ENCODE assay signal across 8 cellular contexts in the genomic region with DNA sequence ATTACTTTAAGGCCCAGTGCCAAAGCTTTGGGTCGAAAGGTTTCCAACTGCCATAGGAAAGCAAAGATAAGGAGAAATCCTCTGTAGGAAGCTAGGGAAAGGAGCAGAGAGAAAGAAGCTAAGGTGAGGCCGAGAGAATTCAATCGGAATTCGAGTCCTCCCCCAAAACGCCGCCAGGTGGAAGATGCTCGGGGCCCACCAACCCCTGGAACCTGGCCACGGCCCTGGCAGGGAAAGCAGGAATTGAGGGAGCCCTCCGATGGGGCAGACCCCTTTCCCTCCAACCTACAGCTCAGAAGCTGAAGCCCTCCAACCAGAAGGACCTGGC. TPM values are rescaled to one million over a fixed set of nuclear protein-coding genes. Genes with fewer than 3 reads are reported as not detected.
A peak's percentile ranks its signal among the peaks of the same experiment; 100 is the strongest.
DNase-seq lines count a peak whose midpoint lies in the region; ATAC-seq and TF ChIP-seq lines count a peak whose summit lies in the region.

No MANE protein-coding gene starts in this region.

- TF ChIP-seq CTCF in VCaP (conservative IDR thresholded peaks at IDR 0.05) (no peak), fibroblast of lung (conservative IDR thresholded peaks at IDR 0.05 in 1 of 2, IDR thresholded peaks at IDR 0.05 in 1 of 2; ENCODE audit: low read depth in 1 of 2, low read length in 2 of 2) (no peak)

- H2AFZ ChIP-seq in ACC112 (ENCODE audit: low read length, unreplicated experiment) (peak overlapping the region; percentile 34), fibroblast of lung (ENCODE audit: low read length) (no peak overlapping the region)

- H4K20me1 ChIP-seq in fibroblast of lung (ENCODE audit: control insufficient read depth, extremely low read depth, insufficient read depth, low read length): no peaks in the 10 kb centered on the region

- peaks cover 5% of the 10 kb centered on the region; the same call in 1 of the 2 replicates for H3K36me3 ChIP-seq in ACC112 (ENCODE audit: insufficient read depth, low read length)
- H3K36me3 ChIP-seq in fibroblast of lung (ENCODE audit: control insufficient read depth, insufficient read depth, low read length): no peaks in the 10 kb centered on the region
- no peaks in the 10 kb centered on the region for H3K36me3 ChIP-seq in rectal smooth muscle tissue (ENCODE audit: control insufficient read depth, insufficient read depth, low read length)

- H3K27ac ChIP-seq in ACC112 (ENCODE audit: low read depth, low read length) (peak overlapping the region; percentile 91), VCaP (peak overlapping the region; percentile 96), fibroblast of lung (ENCODE audit: insufficient read depth, low read length) (peak overlapping the region; percentile 94), rectal smooth muscle tissue (ENCODE audit: low read depth, low read length) (peak overlapping the region; percentile 90)

- H3K27me3 ChIP-seq in ACC112 (ENCODE audit: insufficient read depth, low read length) (no peaks in the 10 kb centered on the region), fibroblast of lung (ENCODE audit: control insufficient read depth, insufficient read depth, low read length) (no peaks in the 10 kb centered on the region), rectal smooth muscle tissue (ENCODE audit: control insufficient read depth, insufficient read depth, low read length) (no peaks in the 10 kb centered on the region)

- DNase-seq in fibroblast of lung (ENCODE audit: low read depth in 2 of 2) (no peak), NCI-H2107 (lab: John Stamatoyannopoulos, UW) (no peak), activated gamma-delta T cell (lab: John Stamatoyannopoulos, UW) (no peak)

- H3K4me1 ChIP-seq in ACC112 (ENCODE audit: control insufficient read depth, insufficient read depth, low read length, unreplicated experiment) (peaks cover 34% of the 10 kb centered on the region), fibroblast of lung (ENCODE audit: control insufficient read depth, extremely low read depth, insufficient read depth, low read length) (peaks cover 2% of the 10 kb centered on the region), rectal smooth muscle tissue (ENCODE audit: control insufficient read depth, insufficient read depth, low read length) (peaks cover 9% of the 10 kb centered on the region)

- peak; percentile 20 for ATAC-seq in GM21737 (IDR thresholded peaks at IDR 0.05; ENCODE audit: unreplicated experiment)
- no peak for ATAC-seq in HG03439 (IDR thresholded peaks at IDR 0.05; ENCODE audit: unreplicated experiment)

- H3K4me3 ChIP-seq in ACC112 (ENCODE audit: low read depth, low read length) (peak overlapping the region; percentile 93), fibroblast of lung (replicated peaks in 1 of 4; ENCODE audit: control extremely low read depth in 1 of 4, insufficient read depth in 1 of 4, low read depth in 3 of 4, low read length in 4 of 4) (peak overlapping the region; percentile 72 to 96 (median 80)), rectal smooth muscle tissue (ENCODE audit: low read length) (peak overlapping the region; percentile 82)

- peak overlapping the region; percentile 77 for H3K4me2 ChIP-seq in fibroblast of lung (ENCODE audit: extremely low read depth, insufficient read depth, low read length)

- H3K9ac ChIP-seq in fibroblast of lung (ENCODE audit: insufficient read depth, low read length): peak overlapping the region; percentile 92
- H3K9ac ChIP-seq in rectal smooth muscle tissue (ENCODE audit: low read length): peak overlapping the region; percentile 92

- H3K9me3 ChIP-seq in fibroblast of lung (ENCODE audit: control insufficient read depth, insufficient read depth, low read depth, low read length): no peaks in the 10 kb centered on the region

- H3K79me2 ChIP-seq in ACC112 (ENCODE audit: control insufficient read depth, insufficient read depth, low read length, unreplicated experiment): peaks cover 54% of the 10 kb centered on the region
- H3K79me2 ChIP-seq in fibroblast of lung (ENCODE audit: control insufficient read depth, insufficient read depth, low read length): peaks cover 51% of the 10 kb centered on the region

RNA-seq across cellular contexts. Expression of a gene that starts 0.5 kb away (rescaled TPM):
- total RNA-seq in fibroblast of lung: 85.3 and 85.5 TPM in 2 replicates
- 58.5 and 69.2 TPM in 2 replicates for polyA plus RNA-seq in fibroblast of lung
- 52.4 and 70.2 TPM in 2 replicates for polyA plus RNA-seq in fibroblast of lung (2012)
- polyA minus RNA-seq in fibroblast of lung (ENCODE audit: low replicate concordance): 2.1 and 3.3 TPM in 2 replicates

RNA-seq across cellular contexts. Expression of a gene that starts 21.4 kb away (rescaled TPM):
- 18.2 and 23.0 TPM in 2 replicates for total RNA-seq in fibroblast of lung
- polyA plus RNA-seq in fibroblast of lung: 11.7 and 15.8 TPM in 2 replicates
- 16.4 and 18.5 TPM in 2 replicates for polyA plus RNA-seq in fibroblast of lung (2012)
- polyA minus RNA-seq in fibroblast of lung (ENCODE audit: low replicate concordance): 0.74 and 1.3 TPM in 2 replicates

RNA-seq across cellular contexts. Expression of a gene that starts 47.1 kb away (rescaled TPM):
- 61.1 and 109 TPM in 2 replicates for total RNA-seq in fibroblast of lung
- polyA plus RNA-seq in fibroblast of lung: 261 and 301 TPM in 2 replicates
- 173 and 190 TPM in 2 replicates for polyA plus RNA-seq in fibroblast of lung (2012)
- 217 and 253 TPM in 2 replicates for polyA minus RNA-seq in fibroblast of lung (ENCODE audit: low replicate concordance)
